ENCODE assay signal across 10 cellular contexts in the genomic region with DNA sequence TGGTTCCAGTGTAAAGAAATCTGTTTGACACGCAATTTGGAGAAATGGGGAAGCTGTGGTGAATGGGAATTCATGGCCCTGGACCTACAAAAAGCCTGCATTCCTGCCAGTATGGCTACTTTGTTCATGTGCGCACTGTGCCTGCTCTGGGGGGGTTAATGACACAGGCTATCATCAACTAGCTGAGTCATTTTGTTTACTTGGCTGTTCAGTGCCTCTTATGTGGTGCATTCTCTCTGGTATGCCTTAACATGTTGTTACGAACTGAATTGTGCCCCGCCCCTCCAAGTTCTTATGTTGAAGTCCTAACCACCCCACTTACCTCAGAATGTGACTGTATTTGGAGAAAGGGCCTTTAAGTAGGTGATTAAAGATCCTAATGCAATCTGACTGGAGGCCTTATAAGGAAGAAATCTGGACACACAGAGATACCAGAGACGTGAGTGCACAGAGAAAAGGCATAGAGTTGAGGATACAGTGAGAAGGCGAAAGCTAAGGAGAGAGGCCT. TPM values are rescaled to one million over a fixed set of nuclear protein-coding genes. Genes with fewer than 3 reads are reported as not detected.
DNase-seq lines count a peak whose midpoint lies in the region; ATAC-seq and TF ChIP-seq lines count a peak whose summit lies in the region.
"Had no signal": no experiment of that assay in that cellular context is flagged by ENCODE, and none has a peak within 500 bp of the region (broad histone marks: within the 10 kb centered on the region; RNA-seq: fewer than 3 reads in every experiment).

No MANE protein-coding gene starts in this region.

- H3K4me1 Mint-ChIP-seq in mesothelial cell of epicardium = peaks cover 5% of the 10 kb centered on the region

- in situ Hi-C loops in astrocyte of the cerebellum (cut with HindIII; ENCODE audit: low sequenced_read_pairs) = no loop called here

- DNase-seq in DMS79 treated with DMSO at 0.1 percent for 48 hours (lab: John Stamatoyannopoulos, UW) = peak; percentile 97
- DNase-seq in NCI-H187 treated with DMSO at 0.1 percent for 48 hours (lab: John Stamatoyannopoulos, UW) = peak; percentile 22
- DNase-seq in astrocyte of the cerebellum (ENCODE audit: low read depth) = peak; percentile 56
- DNase-seq in mesothelial cell of epicardium (ENCODE audit: low spot score in 2 of 2, unreplicated experiment in 2 of 2) = no peak
- no peak for DNase-seq in Right ventricle myocardium superior
- DNase-seq in nucleus accumbens (lab: John Stamatoyannopoulos, UW) = no peak
- DNase-seq: activated CD4-positive, alpha-beta T cell treated with anti-CD3 and anti-CD28 coated beads, Interleukin-2, amount 50 U/mL, for 48 hours; DMS 273 treated with DMSO at 0.1 percent for 48 hours had no signal

- H3K27ac Mint-ChIP-seq in mesothelial cell of epicardium = peak overlapping the region; percentile 1

- H3K4me3 ChIP-seq in astrocyte of the cerebellum (ENCODE audit: low read depth, low read length) = no peak overlapping the region

- H3K4me3 Mint-ChIP-seq in mesothelial cell of epicardium = no peak overlapping the region

- no peak for TF ChIP-seq CTCF in astrocyte of the cerebellum (IDR thresholded peaks at IDR 0.05; ENCODE audit: low read depth, low read length, missing control alignments)
- no peak for TF ChIP-seq CTCF in mesothelial cell of epicardium (IDR thresholded peaks at IDR 0.05; ENCODE audit: unreplicated experiment)

- no peaks in the 10 kb centered on the region for H3K27me3 Mint-ChIP-seq in mesothelial cell of epicardium (ENCODE audit: low read depth)

- H3K9me3 Mint-ChIP-seq in mesothelial cell of epicardium = no peaks in the 10 kb centered on the region

- no peaks in the 10 kb centered on the region for H3K36me3 Mint-ChIP-seq in mesothelial cell of epicardium

- intact Hi-C loops in Right ventricle myocardium superior (cut with DNase I) = no loop called here

- no peak for ATAC-seq in Right ventricle myocardium superior (ENCODE audit: poor library complexity)
- ATAC-seq in GM21423 (IDR thresholded peaks at IDR 0.05; ENCODE audit: unreplicated experiment) = no peak
- no peak for ATAC-seq in GM21528 (IDR thresholded peaks at IDR 0.05; ENCODE audit: low FRiP score, unreplicated experiment)

RNA-seq across cellular contexts. Expression of a gene that starts 20.4 kb away (rescaled TPM):
- 37.0 to 40.1 TPM (median 38.0 TPM) in 3 replicates for total RNA-seq in mesothelial cell of epicardium
- total RNA-seq in Right ventricle myocardium superior = 44.0 TPM

RNA-seq across cellular contexts. Expression of a gene that starts 31.9 kb away (rescaled TPM):
- total RNA-seq in mesothelial cell of epicardium (35.2 to 38.1 TPM (median 35.8 TPM) in 3 replicates), Right ventricle myocardium superior (14.8 TPM)

Comparison
In these comparisons a context has a peak if more than half of its experiments do, and no peak if none do; other contexts are left out.
1. DNase-seq: peak in DMS79 treated with DMSO at 0.1 percent for 48 hours (single experiment), NCI-H187 treated with DMSO at 0.1 percent for 48 hours (single experiment) and astrocyte of the cerebellum (single experiment); none in mesothelial cell of epicardium (0 of 2), Right ventricle myocardium superior (single experiment) and nucleus accumbens (0 of 56).